ENCODE assay signal across 9 cellular contexts in the genomic region with DNA sequence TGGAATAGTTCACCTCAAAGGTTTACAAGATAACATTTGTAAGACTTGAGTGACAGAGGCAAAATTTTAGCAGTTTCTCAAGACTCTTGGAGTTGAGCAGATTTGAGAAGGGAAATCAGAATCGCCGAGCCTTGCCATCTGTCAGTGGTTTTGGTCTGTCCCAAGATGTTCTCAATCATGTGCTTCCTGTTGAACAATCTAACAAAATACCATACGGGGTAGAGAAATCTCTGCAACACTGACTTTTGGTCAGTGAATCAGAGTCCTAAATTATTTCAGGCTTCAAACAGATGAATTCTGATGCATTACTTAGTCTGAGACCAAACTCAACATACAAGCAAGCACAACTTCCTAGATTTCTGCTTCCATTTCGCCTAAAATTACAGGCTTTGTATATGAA. TPM values are rescaled to one million over a fixed set of nuclear protein-coding genes. Genes with fewer than 3 reads are reported as not detected.
DNase-seq lines count a peak whose midpoint lies in the region; ATAC-seq and TF ChIP-seq lines count a peak whose summit lies in the region.
"Had no signal": no experiment of that assay in that cellular context is flagged by ENCODE, and none has a peak within 500 bp of the region (broad histone marks: within the 10 kb centered on the region; RNA-seq: fewer than 3 reads in every experiment).

No MANE protein-coding gene starts in this region.

- H3K36me3 ChIP-seq in heart right ventricle (no peaks in the 10 kb centered on the region), brain microvascular endothelial cell (replicated peaks) (no peaks in the 10 kb centered on the region), left lung (no peaks in the 10 kb centered on the region), upper lobe of right lung (no peaks in the 10 kb centered on the region)

- 44 to 58% methylated on average over 4 of the region's 4 CpGs for WGBS in heart right ventricle, 2 donors

- intact Hi-C loops in heart right ventricle (cut with DNase I) (loop anchor here in 5 of 10 donors (5.0 to 10.0 kb wide), 5 partner anchors 58 to 408 kb away; no protein-coding TSS in a partner anchor), left cardiac atrium (cut with DNase I) (loop anchor here in 1 of 2 donors (10.0 kb wide), 1 partner anchor 58 kb away; no protein-coding TSS in a partner anchor), left lung (cut with DNase I) (no loop called here), upper lobe of right lung (cut with DNase I) (loop anchor here (10.0 kb wide), 1 partner anchor 218 kb away; no protein-coding TSS in a partner anchor)

- TF ChIP-seq CTCF in heart right ventricle (IDR thresholded peaks at IDR 0.05) (no peak), brain microvascular endothelial cell (IDR thresholded peaks at IDR 0.05; ENCODE audit: low read depth, low read length, missing control alignments) (no peak), left lung (IDR thresholded peaks at IDR 0.05) (no peak), upper lobe of right lung (IDR thresholded peaks at IDR 0.05) (no peak)

- H3K4me3 ChIP-seq in heart right ventricle = peak overlapping the region in 8 of 10 donors; percentile 61 to 90 (median 84)
- peak overlapping the region; percentile 70 for H3K4me3 ChIP-seq in brain microvascular endothelial cell (ENCODE audit: low read depth, low read length)
- peak overlapping the region; percentile 80 to 83 for H3K4me3 ChIP-seq in left lung
- H3K4me3 ChIP-seq in upper lobe of right lung = peak overlapping the region; percentile 86

- H3K27ac ChIP-seq in heart right ventricle (peak overlapping the region in 9 of 10 donors; percentile 25 to 97 (median 94)), brain microvascular endothelial cell (no peak overlapping the region), left lung (peak overlapping the region; percentile 95 to 98), upper lobe of right lung (peak overlapping the region; percentile 92)

- in situ Hi-C loops in brain microvascular endothelial cell (cut with HindIII; ENCODE audit: low pct_ligation_motif_present, low sequenced_read_pairs) = no loop called here

- ATAC-seq in heart right ventricle (no peak), left cardiac atrium (no peak), left lung (no peak), upper lobe of right lung (no peak), HG03108 (IDR thresholded peaks at IDR 0.05; ENCODE audit: unreplicated experiment) (no peak)

- no peaks in the 10 kb centered on the region for H3K27me3 ChIP-seq in heart right ventricle
- H3K27me3 ChIP-seq in brain microvascular endothelial cell (replicated peaks) = no peaks in the 10 kb centered on the region
- no peaks in the 10 kb centered on the region for H3K27me3 ChIP-seq in left lung
- H3K27me3 ChIP-seq in upper lobe of right lung = no peaks in the 10 kb centered on the region

- DNase-seq in heart right ventricle = no peak
- DNase-seq in left cardiac atrium = no peak
- peak; percentile 28 for DNase-seq in brain microvascular endothelial cell
- DNase-seq in left lung = no peak
- DNase-seq in upper lobe of right lung = no peak
- no peak for DNase-seq in iPS-NIHi7 (ENCODE audit: extremely low spot score)
- DNase-seq in NCI-H2081 treated with DMSO at 0.1 percent for 48 hours (lab: John Stamatoyannopoulos, UW) = no peak
- DNase-seq: NCI-H146 had no signal

- H3K9me3 ChIP-seq in heart right ventricle (no peaks in the 10 kb centered on the region), left lung (no peaks in the 10 kb centered on the region), upper lobe of right lung (no peaks in the 10 kb centered on the region)

- H3K4me1 ChIP-seq in heart right ventricle (peaks cover 0 to 68% (median 40%) of the 10 kb centered on the region in 9 donors), left lung (peaks cover 0 to 55% of the 10 kb centered on the region in 2 donors), upper lobe of right lung (peaks cover 10% of the 10 kb centered on the region)

RNA-seq across cellular contexts. Expression of gene KCTD12, which starts 3.8 kb away (rescaled TPM):
- total RNA-seq in heart right ventricle (10 to 100 TPM; 21.0 to 56.5 (median 32.5) TPM), left cardiac atrium (10 to 100 TPM; 67.1 to 67.9 TPM), left lung (100 to 1,000 TPM; 153 to 193 TPM), upper lobe of right lung (152 TPM)
- polyA plus RNA-seq in heart right ventricle = 10 to 100 TPM; 12.4 to 15.5 TPM
